ENCODE assay signal across 22 cellular contexts in genomic region chr18:79323471-79323870, GRCh38.
DNase-seq lines count a peak whose midpoint lies in the region; ATAC-seq, FAIRE-seq and TF ChIP-seq lines count a peak whose summit lies in the region.
"Had no signal": no experiment of that assay in that cellular context is flagged by ENCODE, and none has a peak within 500 bp of the region (broad histone marks: within the 10 kb centered on the region; RNA-seq: fewer than 3 reads in every experiment).

No MANE protein-coding gene starts in this region.

- no peaks in the 10 kb centered on the region for H3K27me3 Mint-ChIP-seq in activated naive CD8-positive, alpha-beta T cell treated with anti-CD3 and anti-CD28 coated beads for 36 hours
- no peaks in the 10 kb centered on the region for H3K27me3 Mint-ChIP-seq in activated naive CD8-positive, alpha-beta T cell treated with anti-CD3 and anti-CD28 coated beads, Interleukin-2, amount 50 U/mL, for 24 hours
- H3K27me3 Mint-ChIP-seq: CD4-positive, CD25-positive, alpha-beta regulatory T cell had no signal

- no peak for ATAC-seq in activated naive CD8-positive, alpha-beta T cell treated with anti-CD3 and anti-CD28 coated beads, Interleukin-2, amount 50 U/mL, for 24 hours
- ATAC-seq: A549, GM23338 had no signal

- no peak for TF ChIP-seq POLR2A in lower leg skin (IDR thresholded peaks at IDR 0.05)
- TF ChIP-seq POLR2A in GM12891 (IDR thresholded peaks at IDR 0.05; ENCODE audit: low read depth, low read length): no peak
- TF ChIP-seq POLR2A in stomach (IDR thresholded peaks at IDR 0.05): no peak

- peaks cover 0 to 19% (median 16%) of the 10 kb centered on the region in 4 donors for H3K36me3 ChIP-seq in stomach
- H3K36me3 ChIP-seq: BE2C had no signal

- intact Hi-C loops in lower leg skin (cut with DNase I; ENCODE audit: low total_unique reads): no loop called here
- intact Hi-C loops in stomach (cut with DNase I; ENCODE audit: low total_unique reads): no loop called here

- H3K27me3 ChIP-seq in stomach: no peaks in the 10 kb centered on the region
- H3K27me3 ChIP-seq: BE2C had no signal

- H3K9me3 Mint-ChIP-seq in activated naive CD8-positive, alpha-beta T cell treated with anti-CD3 and anti-CD28 coated beads for 36 hours: peaks cover 4% of the 10 kb centered on the region
- peaks cover 3% of the 10 kb centered on the region for H3K9me3 Mint-ChIP-seq in activated naive CD8-positive, alpha-beta T cell treated with anti-CD3 and anti-CD28 coated beads, Interleukin-2, amount 50 U/mL, for 24 hours

- H3K4me1 Mint-ChIP-seq in activated naive CD8-positive, alpha-beta T cell treated with anti-CD3 and anti-CD28 coated beads for 36 hours: peaks cover 6% of the 10 kb centered on the region
- H3K4me1 Mint-ChIP-seq in activated naive CD8-positive, alpha-beta T cell treated with anti-CD3 and anti-CD28 coated beads, Interleukin-2, amount 50 U/mL, for 24 hours: peaks cover 11% of the 10 kb centered on the region

- H3K4me1 ChIP-seq in stomach: no peaks in the 10 kb centered on the region
- H3K4me1 ChIP-seq: A549, BE2C had no signal

- H3K36me3 Mint-ChIP-seq in activated naive CD8-positive, alpha-beta T cell treated with anti-CD3 and anti-CD28 coated beads for 36 hours: peaks cover 39% of the 10 kb centered on the region
- H3K36me3 Mint-ChIP-seq in activated naive CD8-positive, alpha-beta T cell treated with anti-CD3 and anti-CD28 coated beads, Interleukin-2, amount 50 U/mL, for 24 hours (ENCODE audit: low read depth): peaks cover 12% of the 10 kb centered on the region

- no peaks in the 10 kb centered on the region for H3K9me3 ChIP-seq in stomach
- H3K9me3 ChIP-seq: A549, BE2C had no signal

- TF ChIP-seq EP300 in stomach (IDR thresholded peaks at IDR 0.05): no peak

- TF ChIP-seq CTCF in lower leg skin (IDR thresholded peaks at IDR 0.05) (no peak), stomach (IDR thresholded peaks at IDR 0.05) (no peak)

- 95 to 99% methylated on average over 9 of the region's 9 CpGs for WGBS in lower leg skin, 2 donors
- 91 to 96% (median 93%) methylated on average over 9 of the region's 9 CpGs for WGBS in stomach, 5 donors

- FAIRE-seq in GM12891 (lab: Jason Lieb, UNC): no peak
- FAIRE-seq: A549, G401.6, GM12892, GM18507, H54 had no signal

- no peak for DNase-seq in activated naive CD8-positive, alpha-beta T cell treated with anti-CD3 and anti-CD28 coated beads for 36 hours
- no peak for DNase-seq in activated naive CD8-positive, alpha-beta T cell treated with anti-CD3 and anti-CD28 coated beads, Interleukin-2, amount 50 U/mL, for 24 hours
- DNase-seq in hippocampal formation (lab: John Stamatoyannopoulos, UW): peak; percentile 19 to 28
- peak; percentile 23 for DNase-seq in putamen (ENCODE audit: low spot score)
- DNase-seq in lower leg skin (ENCODE audit: low spot score in 2 of 2): no peak
- no peak for DNase-seq in NCI-H345 treated with DMSO at 0.1 percent for 48 hours (lab: John Stamatoyannopoulos, UW; ENCODE audit: unreplicated experiment)
- no peak for DNase-seq in GM12891 (ENCODE audit: insufficient read length, low spot score)
- DNase-seq in stomach: no peak
- DNase-seq: BE2C; CD4-positive, CD25-positive, alpha-beta regulatory T cell; CD8-positive, alpha-beta memory T cell; COR-L47; DMS 273 treated with DMSO at 0.1 percent for 48 hours; DMS53; HCEC 1CT had no signal

- H3K4me3 ChIP-seq in lower leg skin (ENCODE audit: low read depth, poor library complexity, severe bottlenecking) (no peak overlapping the region), stomach (no peak overlapping the region)
- H3K4me3 ChIP-seq: A549, GM23338 had no signal

- H3K27ac ChIP-seq in stomach: no peak overlapping the region
- H3K27ac ChIP-seq: 22Rv1, A549 had no signal

- peak overlapping the region; percentile 6 for H3K27ac Mint-ChIP-seq in activated naive CD8-positive, alpha-beta T cell treated with anti-CD3 and anti-CD28 coated beads for 36 hours
- H3K27ac Mint-ChIP-seq in activated naive CD8-positive, alpha-beta T cell treated with anti-CD3 and anti-CD28 coated beads, Interleukin-2, amount 50 U/mL, for 24 hours: no peak overlapping the region
- H3K27ac Mint-ChIP-seq: CD4-positive, CD25-positive, alpha-beta regulatory T cell had no signal

- H3K4me3 Mint-ChIP-seq in activated naive CD8-positive, alpha-beta T cell treated with anti-CD3 and anti-CD28 coated beads for 36 hours: no peak overlapping the region
- H3K4me3 Mint-ChIP-seq in activated naive CD8-positive, alpha-beta T cell treated with anti-CD3 and anti-CD28 coated beads, Interleukin-2, amount 50 U/mL, for 24 hours: no peak overlapping the region
- H3K4me3 Mint-ChIP-seq: CD4-positive, CD25-positive, alpha-beta regulatory T cell; GM23338 had no signal

TF ChIP-seq in GM12891, 5 proteins besides CTCF, POLR2A, EP300 and RAD21:
- TF ChIP-seq POLR2AphosphoS5 (IDR thresholded peaks at IDR 0.05; ENCODE audit: low read depth, low read length): no peak
- no peak for TF ChIP-seq PAX5 (IDR thresholded peaks at IDR 0.05; ENCODE audit: insufficient read depth, low read length, severe bottlenecking)
- no peak for TF ChIP-seq SPI1 (IDR thresholded peaks at IDR 0.05; ENCODE audit: low read depth, low read length)

Comparison
In these comparisons a context has a peak if more than half of its experiments do, and no peak if none do; other contexts are left out.
1. DNase-seq: peak in hippocampal formation (2 of 2) and putamen (single experiment); none in activated naive CD8-positive, alpha-beta T cell treated with anti-CD3 and anti-CD28 coated beads for 36 hours (single experiment), activated naive CD8-positive, alpha-beta T cell treated with anti-CD3 and anti-CD28 coated beads, Interleukin-2, amount 50 U/mL, for 24 hours (single experiment), lower leg skin (0 of 2), NCI-H345 treated with DMSO at 0.1 percent for 48 hours (single experiment), GM12891 (single experiment) and stomach (single experiment).